12 cellular contexts compared by ENCODE assay signal in the genomic region with DNA sequence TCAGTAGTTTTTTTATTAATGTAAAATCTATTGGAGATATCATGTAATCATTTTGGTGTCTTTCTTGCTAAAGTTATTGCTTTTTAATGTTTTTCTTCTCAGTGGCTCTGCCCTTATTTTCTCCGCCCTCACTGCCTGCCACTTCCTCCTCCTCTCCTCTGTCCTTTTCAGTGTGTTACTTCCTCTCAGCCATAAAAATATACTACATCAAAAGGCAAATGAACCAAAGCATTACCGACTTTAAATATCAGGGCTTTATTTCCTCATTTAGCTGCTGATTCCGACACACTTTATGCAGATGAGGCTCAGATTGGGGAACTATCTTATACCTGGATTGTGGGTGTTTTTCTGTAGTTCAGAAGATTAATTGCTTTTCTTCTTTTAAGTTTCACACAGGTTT.
DNase-seq lines count a peak whose midpoint lies in the region; ATAC-seq lines count a peak whose summit lies in the region.
"Had no signal": no experiment of that assay in that cellular context is flagged by ENCODE, and none has a peak within 500 bp of the region (broad histone marks: within the 10 kb centered on the region; RNA-seq: fewer than 3 reads in every experiment).

No MANE protein-coding gene starts in this region.

- H3K4me1 Mint-ChIP-seq in activated T-cell treated with anti-CD3 and anti-CD28 coated beads, Interleukin-2, amount 50 U/mL, for 72 hours (ENCODE audit: low read depth): peaks cover 39% of the 10 kb centered on the region
- peaks cover 34% of the 10 kb centered on the region for H3K4me1 Mint-ChIP-seq in activated naive CD8-positive, alpha-beta T cell treated with anti-CD3 and anti-CD28 coated beads for 36 hours
- H3K4me1 Mint-ChIP-seq in stimulated activated naive CD8-positive, alpha-beta T cell treated with anti-CD3 and anti-CD28 coated beads, Interleukin-15, amount 100 ng/mL, for 72 hours: peaks cover 31% of the 10 kb centered on the region

- peak overlapping the region; percentile 56 to 59 for H3K4me3 Mint-ChIP-seq in activated T-cell treated with anti-CD3 and anti-CD28 coated beads, Interleukin-2, amount 50 U/mL, for 72 hours
- H3K4me3 Mint-ChIP-seq in activated naive CD8-positive, alpha-beta T cell treated with anti-CD3 and anti-CD28 coated beads for 36 hours: peak overlapping the region; percentile 20
- H3K4me3 Mint-ChIP-seq in stimulated activated naive CD8-positive, alpha-beta T cell treated with anti-CD3 and anti-CD28 coated beads, Interleukin-15, amount 100 ng/mL, for 72 hours: peak overlapping the region; percentile 30 to 60

- H3K27me3 Mint-ChIP-seq in activated T-cell treated with anti-CD3 and anti-CD28 coated beads, Interleukin-2, amount 50 U/mL, for 72 hours (ENCODE audit: low read depth): no peaks in the 10 kb centered on the region
- no peaks in the 10 kb centered on the region for H3K27me3 Mint-ChIP-seq in activated naive CD8-positive, alpha-beta T cell treated with anti-CD3 and anti-CD28 coated beads for 36 hours
- no peaks in the 10 kb centered on the region for H3K27me3 Mint-ChIP-seq in stimulated activated naive CD8-positive, alpha-beta T cell treated with anti-CD3 and anti-CD28 coated beads, Interleukin-15, amount 100 ng/mL, for 72 hours

- peaks cover 0 to 1% of the 10 kb centered on the region in 2 donors for H3K9me3 Mint-ChIP-seq in activated T-cell treated with anti-CD3 and anti-CD28 coated beads, Interleukin-2, amount 50 U/mL, for 72 hours
- peaks cover 4% of the 10 kb centered on the region for H3K9me3 Mint-ChIP-seq in activated naive CD8-positive, alpha-beta T cell treated with anti-CD3 and anti-CD28 coated beads for 36 hours
- no peaks in the 10 kb centered on the region for H3K9me3 Mint-ChIP-seq in stimulated activated naive CD8-positive, alpha-beta T cell treated with anti-CD3 and anti-CD28 coated beads, Interleukin-15, amount 100 ng/mL, for 72 hours

- peak overlapping the region; percentile 42 for H3K27ac Mint-ChIP-seq in activated T-cell treated with anti-CD3 and anti-CD28 coated beads, Interleukin-2, amount 50 U/mL, for 72 hours
- H3K27ac Mint-ChIP-seq in activated naive CD8-positive, alpha-beta T cell treated with anti-CD3 and anti-CD28 coated beads for 36 hours: peak overlapping the region; percentile 50
- H3K27ac Mint-ChIP-seq in stimulated activated naive CD8-positive, alpha-beta T cell treated with anti-CD3 and anti-CD28 coated beads, Interleukin-15, amount 100 ng/mL, for 72 hours: peak overlapping the region in 1 of 2 donors; percentile 69

- H3K36me3 Mint-ChIP-seq in activated T-cell treated with anti-CD3 and anti-CD28 coated beads, Interleukin-2, amount 50 U/mL, for 72 hours (ENCODE audit: insufficient read depth in 2 of 2): peaks cover 0 to 2% of the 10 kb centered on the region in 2 donors
- H3K36me3 Mint-ChIP-seq in activated naive CD8-positive, alpha-beta T cell treated with anti-CD3 and anti-CD28 coated beads for 36 hours: no peaks in the 10 kb centered on the region

- DNase-seq in activated T-cell treated with anti-CD3 and anti-CD28 coated beads, Interleukin-2, amount 50 U/mL, for 72 hours: no peak
- DNase-seq in activated T-cell treated with anti-CD3 and anti-CD28 coated beads for 4 hours (no peak), NOMO-1 treated with dmso at 0.1 percent for 144 hours (lab: John Stamatoyannopoulos, UW; ENCODE audit: unreplicated experiment) (peak; percentile 79), AG20443 (ENCODE audit: low spot score) (no peak), NCI-H748 (lab: John Stamatoyannopoulos, UW; ENCODE audit: unreplicated experiment) (no peak), NCI-H1436 treated with DMSO at 0.1 percent for 48 hours (lab: John Stamatoyannopoulos, UW) (no peak)
- DNase-seq in activated naive CD8-positive, alpha-beta T cell treated with anti-CD3 and anti-CD28 coated beads for 36 hours: no peak
- no peak for DNase-seq in stimulated activated naive CD8-positive, alpha-beta T cell treated with anti-CD3 and anti-CD28 coated beads, Interleukin-15, amount 100 ng/mL, for 72 hours
- DNase-seq: DMS53, NCI-H345, spleen, tibial artery had no signal

- ATAC-seq in activated T-cell treated with anti-CD3 and anti-CD28 coated beads, Interleukin-2, amount 50 U/mL, for 72 hours (replicated peaks in 1 of 2): peak in 1 of 2 donors; percentile 41
- ATAC-seq in stimulated activated naive CD8-positive, alpha-beta T cell treated with anti-CD3 and anti-CD28 coated beads, Interleukin-15, amount 100 ng/mL, for 72 hours: peak; percentile 35
